Comparison of ENCODE assay signal across 10 cellular contexts in the genomic region with DNA sequence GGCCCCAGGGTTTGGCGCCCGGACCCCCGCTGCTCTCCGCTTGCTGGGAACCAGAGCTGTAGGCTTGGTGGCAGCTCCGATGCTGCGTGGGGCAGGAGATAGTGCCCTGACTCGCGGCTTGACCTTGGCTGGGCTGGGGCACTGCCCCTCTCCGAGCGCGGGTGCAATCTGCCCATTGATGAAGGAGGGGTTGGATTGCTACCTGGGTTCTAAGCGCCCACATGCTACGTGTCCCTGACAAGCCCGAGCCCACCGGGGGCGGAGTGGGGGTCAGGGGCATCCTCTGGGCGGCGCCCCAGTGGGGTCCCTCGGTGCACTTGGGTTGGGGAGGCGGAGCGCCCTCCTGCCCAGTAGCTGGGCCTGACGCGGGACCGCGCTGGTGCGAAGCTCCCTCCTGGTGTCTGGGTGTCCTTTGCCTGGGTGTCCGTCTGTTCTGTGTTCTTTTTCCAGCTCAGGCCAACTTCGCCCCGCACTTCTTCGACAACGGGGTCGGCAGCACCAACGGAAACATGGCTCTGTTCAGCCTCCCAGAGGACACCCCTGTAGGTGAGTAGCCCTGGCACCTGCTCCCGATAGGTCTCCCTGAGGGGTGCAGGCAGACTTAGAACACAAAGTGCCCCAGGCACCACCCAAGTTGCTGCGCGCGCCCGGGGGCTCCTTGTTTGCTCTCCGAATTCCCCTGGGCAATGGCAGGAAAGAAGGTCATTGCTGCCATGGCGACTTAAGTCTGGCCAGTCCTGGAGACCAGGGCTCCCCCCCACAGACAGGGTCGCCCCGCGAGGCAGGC. TPM values are rescaled to one million over a fixed set of nuclear protein-coding genes. Genes with fewer than 3 reads are reported as not detected.
DNase-seq lines count a peak whose midpoint lies in the region; ATAC-seq and TF ChIP-seq lines count a peak whose summit lies in the region.
"Had no signal": no experiment of that assay in that cellular context is flagged by ENCODE, and none has a peak within 500 bp of the region (broad histone marks: within the 10 kb centered on the region; RNA-seq: fewer than 3 reads in every experiment).

No MANE protein-coding gene starts in this region.

- POLR2A ChIA-PET in activated naive CD8-positive, alpha-beta T cell treated with anti-CD3 and anti-CD28 coated beads, Interleukin-2, amount 10 ng/mL, durations not matched to agents 7 days and 5 days (lab: Charles Lee) = interaction anchor here (0.7 kb wide), 1 partner anchor 18 kb away, joined by 3 read pairs; no protein-coding TSS in a partner anchor

- no peak for DNase-seq in heart right ventricle
- no peak for DNase-seq in Right ventricle myocardium superior
- DNase-seq in activated naive CD8-positive, alpha-beta T cell treated with anti-CD3 and anti-CD28 coated beads, Interleukin-2, amount 10 ng/mL, durations not matched to agents 7 days and 5 days = peak; percentile 26
- DNase-seq in upper lobe of left lung = peak in 1 of 2 donors; percentile 75
- DNase-seq in activated CD4-positive, CD25-positive, alpha-beta regulatory T cell (lab: John Stamatoyannopoulos, UW) = no peak
- DNase-seq in NCI-H2171 treated with DMSO at 0.1 percent for 48 hours (lab: John Stamatoyannopoulos, UW) = no peak
- DNase-seq in SIG-M5 treated with dmso at 0.1 percent for 504 hours (lab: John Stamatoyannopoulos, UW; ENCODE audit: unreplicated experiment) = no peak

- peaks cover 11% of the 10 kb centered on the region for H3K4me1 Mint-ChIP-seq in activated naive CD8-positive, alpha-beta T cell treated with anti-CD3 and anti-CD28 coated beads, Interleukin-2, amount 10 ng/mL, durations not matched to agents 7 days and 5 days

- H3K4me1 ChIP-seq in heart right ventricle (peaks cover 4 to 28% (median 12%) of the 10 kb centered on the region in 9 donors), mesodermal cell (ENCODE audit: control insufficient read depth, insufficient read depth, low read length, poor library complexity, severe bottlenecking) (peaks cover 8% of the 10 kb centered on the region), upper lobe of left lung (peaks cover 5 to 15% (median 12%) of the 10 kb centered on the region in 4 donors)

- no peak for TF ChIP-seq POLR2A in upper lobe of left lung (IDR thresholded peaks at IDR 0.05)

- TF ChIP-seq CTCF in heart right ventricle (IDR thresholded peaks at IDR 0.05) = no peak
- no peak for TF ChIP-seq CTCF in upper lobe of left lung (IDR thresholded peaks at IDR 0.05)

- H3K36me3 ChIP-seq in heart right ventricle = no peaks in the 10 kb centered on the region
- H3K36me3 ChIP-seq in mesodermal cell (ENCODE audit: control insufficient read depth, insufficient read depth, low read length) = no peaks in the 10 kb centered on the region
- no peaks in the 10 kb centered on the region for H3K36me3 ChIP-seq in upper lobe of left lung

- H3K27ac ChIP-seq in heart right ventricle (no peak overlapping the region), mesodermal cell (ENCODE audit: low read depth, low read length, severe bottlenecking) (no peak overlapping the region), upper lobe of left lung (no peak overlapping the region)
- H3K27ac ChIP-seq: VCaP had no signal

- H3K4me3 ChIP-seq in heart right ventricle = peak overlapping the region; percentile 32 to 61 (median 50)
- peak overlapping the region; percentile 41 for H3K4me3 ChIP-seq in mesodermal cell (ENCODE audit: extremely low read depth, insufficient read depth, low read length, poor library complexity, severe bottlenecking)
- peak overlapping the region in 3 of 4 donors; percentile 35 to 53 (median 43) for H3K4me3 ChIP-seq in upper lobe of left lung

- 18 to 20% methylated on average over 43 of the region's 43 CpGs for WGBS in heart right ventricle, 2 donors
- WGBS in mesodermal cell (ENCODE audit: insufficient coverage in 2 of 2), 2 experiments = 39 to 41% methylated on average over 37 to 38 of the region's 43 CpGs
- 36 to 50% methylated on average over 11 to 25 of the region's 43 CpGs for WGBS in upper lobe of left lung, 2 donors

- ATAC-seq in heart right ventricle (peak in 1 of 8 donors; percentile 6), Right ventricle myocardium superior (ENCODE audit: poor library complexity) (no peak), upper lobe of left lung (ENCODE audit: low FRiP score in 2 of 2) (no peak)
- no peak for ATAC-seq in activated naive CD8-positive, alpha-beta T cell treated with anti-CD3 and anti-CD28 coated beads, Interleukin-2, amount 10 ng/mL, durations not matched to agents 7 days and 5 days (ENCODE audit: low read depth)

- intact Hi-C loops in heart right ventricle (cut with DNase I) = no loop called here
- intact Hi-C loops in Right ventricle myocardium superior (cut with DNase I) = no loop called here

- H3K36me3 Mint-ChIP-seq in activated naive CD8-positive, alpha-beta T cell treated with anti-CD3 and anti-CD28 coated beads, Interleukin-2, amount 10 ng/mL, durations not matched to agents 7 days and 5 days = no peaks in the 10 kb centered on the region

- H3K9me3 Mint-ChIP-seq in activated naive CD8-positive, alpha-beta T cell treated with anti-CD3 and anti-CD28 coated beads, Interleukin-2, amount 10 ng/mL, durations not matched to agents 7 days and 5 days = no peaks in the 10 kb centered on the region

- peak overlapping the region; percentile 57 for H3K4me3 Mint-ChIP-seq in activated naive CD8-positive, alpha-beta T cell treated with anti-CD3 and anti-CD28 coated beads, Interleukin-2, amount 10 ng/mL, durations not matched to agents 7 days and 5 days

- H3K27me3 Mint-ChIP-seq in activated naive CD8-positive, alpha-beta T cell treated with anti-CD3 and anti-CD28 coated beads, Interleukin-2, amount 10 ng/mL, durations not matched to agents 7 days and 5 days = peaks cover 43% of the 10 kb centered on the region

- H3K9me3 ChIP-seq in heart right ventricle = no peaks in the 10 kb centered on the region
- H3K9me3 ChIP-seq in mesodermal cell (ENCODE audit: control insufficient read depth, low read length) = no peaks in the 10 kb centered on the region
- H3K9me3 ChIP-seq in upper lobe of left lung = no peaks in the 10 kb centered on the region

- H3K27me3 ChIP-seq in heart right ventricle (peaks cover 10 to 57% (median 45%) of the 10 kb centered on the region in 7 donors), upper lobe of left lung (peaks cover 0 to 23% (median 9%) of the 10 kb centered on the region in 4 donors)

- no peak overlapping the region for H3K27ac Mint-ChIP-seq in activated naive CD8-positive, alpha-beta T cell treated with anti-CD3 and anti-CD28 coated beads, Interleukin-2, amount 10 ng/mL, durations not matched to agents 7 days and 5 days

- TF ChIP-seq EP300 in upper lobe of left lung (IDR thresholded peaks at IDR 0.05) = no peak

RNA-seq across cellular contexts. Expression of a gene that starts 0.9 kb away (rescaled TPM):
- total RNA-seq in heart right ventricle (1 to 10 TPM in 3 of 10 donors, under 1 TPM in 7; 0.12 to 1.3 (median 0.49) TPM), Right ventricle myocardium superior (0.32 TPM), upper lobe of left lung (under 1 TPM in 4 of 6 donors, not detected in 2; 0.30 to 0.46 (median 0.33) TPM)
- polyA plus RNA-seq in heart right ventricle = under 1 TPM; 0.12 to 0.29 TPM
- 1 to 10 TPM; 1.7 to 3.5 TPM for total RNA-seq in activated naive CD8-positive, alpha-beta T cell treated with anti-CD3 and anti-CD28 coated beads, Interleukin-2, amount 10 ng/mL, durations not matched to agents 7 days and 5 days
- polyA plus RNA-seq in mesodermal cell (2013, experiment 1 of 2) = 2.0 TPM
- polyA plus RNA-seq in mesodermal cell (2013, experiment 2 of 2) = 2.2 TPM

RNA-seq across cellular contexts. Expression of a gene that starts 21.6 kb away (rescaled TPM):
- not detected for total RNA-seq in heart right ventricle
- polyA plus RNA-seq in heart right ventricle = not detected
- total RNA-seq in Right ventricle myocardium superior = not detected
- total RNA-seq in activated naive CD8-positive, alpha-beta T cell treated with anti-CD3 and anti-CD28 coated beads, Interleukin-2, amount 10 ng/mL, durations not matched to agents 7 days and 5 days = not detected
- polyA plus RNA-seq in mesodermal cell (2013, experiment 1 of 2) = not detected
- polyA plus RNA-seq in mesodermal cell (2013, experiment 2 of 2) = not detected
- total RNA-seq in upper lobe of left lung = under 1 TPM in 1 of 6 donors, not detected in 5; 0.37 TPM
- total RNA-seq: H4 had no signal

RNA-seq across cellular contexts. Expression of a gene that starts 30.1 kb away (rescaled TPM):
- total RNA-seq in heart right ventricle = not detected
- not detected for polyA plus RNA-seq in heart right ventricle
- not detected for total RNA-seq in Right ventricle myocardium superior
- not detected for total RNA-seq in activated naive CD8-positive, alpha-beta T cell treated with anti-CD3 and anti-CD28 coated beads, Interleukin-2, amount 10 ng/mL, durations not matched to agents 7 days and 5 days
- not detected for polyA plus RNA-seq in mesodermal cell (2013, experiment 1 of 2)
- polyA plus RNA-seq in mesodermal cell (2013, experiment 2 of 2) = not detected
- total RNA-seq in upper lobe of left lung = not detected
- total RNA-seq: H4 had no signal

RNA-seq across cellular contexts. Expression of a gene that starts 46.1 kb away (rescaled TPM):
- under 1 TPM in 2 of 10 donors, not detected in 8; 0.10 to 0.17 TPM for total RNA-seq in heart right ventricle
- not detected for polyA plus RNA-seq in heart right ventricle
- total RNA-seq in Right ventricle myocardium superior = 0.13 TPM
- total RNA-seq in activated naive CD8-positive, alpha-beta T cell treated with anti-CD3 and anti-CD28 coated beads, Interleukin-2, amount 10 ng/mL, durations not matched to agents 7 days and 5 days = not detected
- polyA plus RNA-seq in mesodermal cell (2013, experiment 1 of 2) = not detected
- not detected for polyA plus RNA-seq in mesodermal cell (2013, experiment 2 of 2)
- total RNA-seq in upper lobe of left lung = not detected
- total RNA-seq: H4 had no signal

RNA-seq across cellular contexts. Expression of a gene that starts 49.6 kb away (rescaled TPM):
- 1 to 10 TPM in 1 of 10 donors, under 1 TPM in 4, not detected in 5; 0.13 to 3.1 (median 0.53) TPM for total RNA-seq in heart right ventricle
- 1 to 10 TPM in 1 of 2 donors, under 1 TPM in 1; 0.16 to 4.0 TPM for polyA plus RNA-seq in heart right ventricle
- total RNA-seq in Right ventricle myocardium superior = 1.7 TPM
- total RNA-seq in activated naive CD8-positive, alpha-beta T cell treated with anti-CD3 and anti-CD28 coated beads, Interleukin-2, amount 10 ng/mL, durations not matched to agents 7 days and 5 days = not detected
- polyA plus RNA-seq in mesodermal cell (2013, experiment 1 of 2) = not detected
- not detected for polyA plus RNA-seq in mesodermal cell (2013, experiment 2 of 2)
- total RNA-seq in upper lobe of left lung = 10 to 100 TPM in 1 of 6 donors, under 1 TPM in 2, not detected in 3; 0.49 to 14.7 (median 0.91) TPM
- total RNA-seq: H4 had no signal
